In the genomic region with DNA sequence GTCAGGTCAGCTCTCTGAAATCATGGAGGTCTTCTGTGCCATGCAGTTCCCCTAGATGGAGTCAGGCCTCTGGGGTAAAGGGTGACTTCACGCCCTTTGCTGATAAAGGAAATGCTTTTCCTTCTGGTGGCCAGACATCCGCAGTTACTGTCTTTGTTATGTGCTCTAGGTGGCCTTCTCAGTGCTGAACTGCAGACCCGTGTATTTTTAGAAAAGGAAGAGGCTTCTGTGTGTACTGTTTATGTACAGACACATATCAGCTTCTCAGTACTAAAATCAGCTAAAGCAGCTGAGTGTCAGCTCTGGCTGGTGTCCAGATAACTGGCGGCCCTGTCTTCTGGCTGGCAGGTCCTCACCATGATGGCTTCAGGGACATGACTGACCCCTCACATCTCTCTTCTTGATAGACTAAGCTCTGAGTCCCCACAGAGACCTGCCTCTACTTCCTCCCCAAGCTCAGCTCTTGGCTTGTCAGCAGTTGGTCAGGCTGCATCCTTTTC, we compare ENCODE assay signal across 8 cellular contexts.
A peak's percentile ranks its signal among the peaks of the same experiment; 100 is the strongest.
DNase-seq lines count a peak whose midpoint lies in the region; ATAC-seq and TF ChIP-seq lines count a peak whose summit lies in the region.

No MANE protein-coding gene starts in this region.

- 1 to 16% (median 10%) methylated on average over 4 of the region's 4 CpGs for WGBS in spleen, 5 donors

- H3K4me3 Mint-ChIP-seq in activated CD8-positive, alpha-beta memory T cell treated with anti-CD3 and anti-CD28 coated beads, Interleukin-2, amount 10 ng/mL, durations not matched to agents 7 days and 5 days, result peak overlapping the region; percentile 12
- peak overlapping the region; percentile 48 for H3K4me3 Mint-ChIP-seq in endothelial cell (ENCODE audit: unreplicated experiment)

- peaks cover 36% of the 10 kb centered on the region for H3K4me1 Mint-ChIP-seq in activated CD8-positive, alpha-beta memory T cell treated with anti-CD3 and anti-CD28 coated beads, Interleukin-2, amount 10 ng/mL, durations not matched to agents 7 days and 5 days
- H3K4me1 Mint-ChIP-seq in endothelial cell (ENCODE audit: unreplicated experiment), result peaks cover 42% of the 10 kb centered on the region

- no peak for TF ChIP-seq POLR2A in spleen (IDR thresholded peaks at IDR 0.05)

- no peaks in the 10 kb centered on the region for H3K36me3 Mint-ChIP-seq in activated CD8-positive, alpha-beta memory T cell treated with anti-CD3 and anti-CD28 coated beads, Interleukin-2, amount 10 ng/mL, durations not matched to agents 7 days and 5 days
- H3K36me3 Mint-ChIP-seq in endothelial cell (ENCODE audit: low read depth, unreplicated experiment), result no peaks in the 10 kb centered on the region

- no peaks in the 10 kb centered on the region for H3K36me3 ChIP-seq in spleen
- H3K36me3 ChIP-seq in MG63, result no peaks in the 10 kb centered on the region

- TF ChIP-seq CTCF in endothelial cell (IDR thresholded peaks at IDR 0.05; ENCODE audit: unreplicated experiment), result no peak
- no peak for TF ChIP-seq CTCF in spleen (IDR thresholded peaks at IDR 0.05 in 8 of 11, conservative IDR thresholded peaks at IDR 0.05 in 3 of 11)

- H3K9me3 ChIP-seq in spleen (no peaks in the 10 kb centered on the region), MG63 (no peaks in the 10 kb centered on the region; the same call in 1 of the 2 replicates)

- peak overlapping the region; percentile 79 for H3K27ac Mint-ChIP-seq in activated CD8-positive, alpha-beta memory T cell treated with anti-CD3 and anti-CD28 coated beads, Interleukin-2, amount 10 ng/mL, durations not matched to agents 7 days and 5 days
- H3K27ac Mint-ChIP-seq in endothelial cell (ENCODE audit: unreplicated experiment), result peak overlapping the region; percentile 97

- intact Hi-C loops in spleen (cut with DNase I; ENCODE audit: low total_unique reads), result no loop called here

- peak; percentile 51 for DNase-seq in activated CD8-positive, alpha-beta memory T cell treated with anti-CD3 and anti-CD28 coated beads, Interleukin-2, amount 10 ng/mL, durations not matched to agents 7 days and 5 days
- DNase-seq in activated CD8-positive, alpha-beta memory T cell treated with anti-CD3 and anti-CD28 coated beads, Interleukin-2, amount 50 U/mL, for 48 hours, result no peak
- DNase-seq in MV-4-11 (lab: John Stamatoyannopoulos, UW) (peak; percentile 28), endothelial cell (ENCODE audit: low spot score) (no peak), spleen (no peak), MG63 (no peak), COLO829 (ENCODE audit: low spot score) (no peak)

- ATAC-seq in activated CD8-positive, alpha-beta memory T cell treated with anti-CD3 and anti-CD28 coated beads, Interleukin-2, amount 10 ng/mL, durations not matched to agents 7 days and 5 days, result peak; percentile 74
- ATAC-seq in GM18858 (IDR thresholded peaks at IDR 0.05; ENCODE audit: unreplicated experiment), result no peak

- H3K9me3 Mint-ChIP-seq in activated CD8-positive, alpha-beta memory T cell treated with anti-CD3 and anti-CD28 coated beads, Interleukin-2, amount 10 ng/mL, durations not matched to agents 7 days and 5 days (ENCODE audit: low read depth), result no peaks in the 10 kb centered on the region
- no peaks in the 10 kb centered on the region for H3K9me3 Mint-ChIP-seq in endothelial cell (ENCODE audit: unreplicated experiment)

- H3K4me3 ChIP-seq in spleen (peak overlapping the region in 1 of 8 donors; percentile 10), MG63 (no peak overlapping the region)

- H3K27me3 ChIP-seq in spleen (replicated peaks in 1 of 7), result no peaks in the 10 kb centered on the region
- H3K27me3 ChIP-seq in MG63, result 0 out of 2 replicates have a peak, but pooled peaks cover 2% of the 10 kb centered on the region

- H3K27ac ChIP-seq in spleen, result peak overlapping the region; percentile 45 to 81 (median 62)

- peaks cover 20 to 58% (median 31%) of the 10 kb centered on the region in 6 donors for H3K4me1 ChIP-seq in spleen

- CTCF ChIA-PET in activated CD8-positive, alpha-beta memory T cell treated with anti-CD3 and anti-CD28 coated beads, Interleukin-2, amount 10 ng/mL, durations not matched to agents 7 days and 5 days (lab: Charles Lee), result interaction anchor here (0.7 to 1.7 kb wide), 10 partner anchors 9 to 132 kb away, joined by 3 to 7 read pairs (median 3); no protein-coding TSS in a partner anchor

- H3K27me3 Mint-ChIP-seq in activated CD8-positive, alpha-beta memory T cell treated with anti-CD3 and anti-CD28 coated beads, Interleukin-2, amount 10 ng/mL, durations not matched to agents 7 days and 5 days, result no peaks in the 10 kb centered on the region
- peaks cover 5% of the 10 kb centered on the region for H3K27me3 Mint-ChIP-seq in endothelial cell (ENCODE audit: unreplicated experiment)

Comparison
In these comparisons a context has a peak if more than half of its experiments do, and no peak if none do; other contexts are left out.
1. DNase-seq: peak in activated CD8-positive, alpha-beta memory T cell treated with anti-CD3 and anti-CD28 coated beads, Interleukin-2, amount 10 ng/mL, durations not matched to agents 7 days and 5 days (single experiment) and MV-4-11 (single experiment); none in activated CD8-positive, alpha-beta memory T cell treated with anti-CD3 and anti-CD28 coated beads, Interleukin-2, amount 50 U/mL, for 48 hours (single experiment), endothelial cell (single experiment), spleen (single experiment), MG63 (single experiment) and COLO829 (single experiment).